Comparison of ENCODE assay signal across 28 cellular contexts in genomic region chr15:34114739-34115138, GRCh38.
"Had no signal": no experiment of that assay in that cellular context is flagged by ENCODE, and none has a peak within 500 bp of the region (broad histone marks: within the 10 kb centered on the region; RNA-seq: fewer than 3 reads in every experiment).

No MANE protein-coding gene starts in this region.

- H3K9me3 ChIP-seq: body of pancreas, esophagus muscularis mucosa, gastrocnemius medialis had no signal

- H3K4me1 ChIP-seq: body of pancreas, esophagus muscularis mucosa, foreskin keratinocyte, gastrocnemius medialis had no signal

- FAIRE-seq: colon had no signal

- H3K36me3 ChIP-seq: esophagus muscularis mucosa, gastrocnemius medialis had no signal

- H3K4me3 ChIP-seq: body of pancreas, esophagus muscularis mucosa, gastrocnemius medialis had no signal

- ATAC-seq: activated CD4-positive, CD25-positive, alpha-beta regulatory T cell treated with anti-CD3 and anti-CD28 coated beads, Interleukin-2, amount 50 U/mL, for 24 hours; activated CD8-positive, alpha-beta memory T cell treated with anti-CD3 and anti-CD28 coated beads, Interleukin-2, amount 10 ng/mL, durations not matched to agents 7 days and 5 days; activated CD8-positive, alpha-beta T cell treated with anti-CD3 and anti-CD28 coated beads, Interleukin-2, amount 10 ng/mL, durations not matched to agents 7 days and 5 days; body of pancreas; effector memory CD8-positive, alpha-beta T cell; gastrocnemius medialis had no signal

- DNase-seq: activated B cell treated with CpG ODN at 0.5 μM for 24 hours; activated CD4-positive, alpha-beta memory T cell treated with anti-CD3 and anti-CD28 coated beads for 36 hours; activated CD4-positive, alpha-beta T cell treated with anti-CD3 and anti-CD28 coated beads for 48 hours; activated CD4-positive, alpha-beta T cell treated with anti-CD3 and anti-CD28 coated beads, Interleukin-2, amount 50 U/mL, for 1 hour; activated CD8-positive, alpha-beta memory T cell treated with anti-CD3 and anti-CD28 coated beads, Interleukin-2, amount 10 ng/mL, durations not matched to agents 7 days and 5 days; activated CD8-positive, alpha-beta memory T cell treated with anti-CD3 and anti-CD28 coated beads, Interleukin-2, amount 50 U/mL, for 4 hours; activated CD8-positive, alpha-beta T cell treated with anti-CD3 and anti-CD28 coated beads, Interleukin-2, amount 10 ng/mL, durations not matched to agents 7 days and 5 days; activated effector memory CD4-positive, alpha-beta T cell treated with anti-CD3 and anti-CD28 coated beads, Interleukin-2, amount 50 U/mL, for 16 hours; activated naive CD4-positive, alpha-beta T cell treated with anti-CD3 and anti-CD28 coated beads for 36 hours; activated T-cell treated with anti-CD3 and anti-CD28 coated beads, Interleukin-2, amount 50 U/mL, for 1 hour; activated T-cell treated with anti-CD3 and anti-CD28 coated beads, Interleukin-2, amount 50 U/mL, for 48 hours; amniotic stem cell; aorta; body of pancreas; caudate nucleus; cortex of kidney; dermis blood vessel endothelial cell; effector CD4-positive, alpha-beta T cell; effector memory CD8-positive, alpha-beta T cell; erythroblast; foreskin keratinocyte; gastrocnemius medialis; glutamatergic neuron; T-helper 2 cell had no signal

- H3K27me3 ChIP-seq: body of pancreas, foreskin keratinocyte had no signal

- H3K27ac ChIP-seq: body of pancreas, esophagus muscularis mucosa, foreskin keratinocyte, gastrocnemius medialis, VCaP had no signal
